10 cellular contexts compared by ENCODE assay signal in the genomic region with DNA sequence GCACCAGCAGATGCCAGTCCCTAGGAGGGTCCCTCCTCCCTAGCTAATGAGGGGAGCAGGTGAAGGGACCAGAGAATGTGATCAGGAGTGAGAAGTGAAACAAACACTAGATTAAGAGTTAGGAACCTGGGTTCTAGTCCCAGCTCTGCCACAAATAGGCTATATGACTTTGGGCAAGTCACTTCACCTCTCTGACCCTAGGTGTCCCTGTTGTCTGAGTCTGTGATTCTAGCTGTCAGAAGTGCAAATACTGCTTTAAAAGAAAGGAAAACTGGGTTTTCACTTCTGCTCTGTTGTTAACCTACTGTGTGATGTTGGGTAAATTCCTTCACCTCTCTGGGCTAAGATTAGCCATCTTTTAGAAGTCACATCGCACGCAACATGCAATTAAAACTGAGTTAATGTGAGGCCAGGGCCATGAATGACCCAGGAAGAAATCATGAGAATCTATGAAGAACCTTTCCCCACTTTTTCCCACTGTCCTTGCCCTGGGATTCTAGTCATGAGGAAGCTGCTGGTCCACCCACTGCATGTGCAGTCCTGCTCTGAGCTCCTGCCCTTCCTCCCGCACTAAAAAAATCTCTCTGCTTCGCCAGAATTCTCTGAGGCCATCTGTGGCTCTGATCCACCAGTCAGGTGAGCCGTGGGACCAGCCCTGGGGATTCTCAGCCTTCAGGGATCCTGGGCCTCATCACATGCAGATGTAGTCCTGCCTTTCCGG.
A peak's percentile ranks its signal among the peaks of the same experiment; 100 is the strongest.
DNase-seq lines count a peak whose midpoint lies in the region; ATAC-seq and TF ChIP-seq lines count a peak whose summit lies in the region.
"Had no signal": no experiment of that assay in that cellular context is flagged by ENCODE, and none has a peak within 500 bp of the region (broad histone marks: within the 10 kb centered on the region; RNA-seq: fewer than 3 reads in every experiment).

No MANE protein-coding gene starts in this region.

- no peaks in the 10 kb centered on the region for H3K36me3 ChIP-seq in HEK293 (ENCODE audit: control insufficient read depth in 2 of 2, insufficient read depth in 1 of 2, low read length in 2 of 2)
- H3K36me3 ChIP-seq: prostate gland, tibial nerve had no signal

- H3K27me3 ChIP-seq in CD4-positive, alpha-beta T cell (ENCODE audit: control insufficient read depth, insufficient read depth, low read length): no peaks in the 10 kb centered on the region
- H3K27me3 ChIP-seq: tibial nerve had no signal

- CTCF ChIA-PET in CD4-positive, alpha-beta T cell (lab: Charles Lee): interaction anchor here (0.6 to 3.4 kb wide), 9 partner anchors 12 to 197 kb away, joined by 3 to 70 read pairs (median 3); no protein-coding TSS in a partner anchor
- CTCF ChIA-PET in HEK293 (lab: Yijun Ruan, JAX): interaction anchor here (1.0 to 1.7 kb wide), 4 partner anchors 53 to 186 kb away, joined by 3 to 7 read pairs (median 3); no protein-coding TSS in a partner anchor

- POLR2A ChIA-PET in CD4-positive, alpha-beta T cell (lab: Charles Lee): interaction anchor here (1.8 kb wide), 1 partner anchor 186 kb away, joined by 7 read pairs; no protein-coding TSS in a partner anchor
- POLR2A ChIA-PET in HEK293 (lab: Yijun Ruan, JAX): no interaction called here

- H3K36me3 Mint-ChIP-seq in CD4-positive, alpha-beta T cell (ENCODE audit: low read depth): no peaks in the 10 kb centered on the region
- H3K36me3 Mint-ChIP-seq in activated T-helper 2 cell treated with anti-CD3 and anti-CD28 coated beads, Interferon-gamma antibody, Interleukin-2, Interleukin-4, amounts not matched to agents 10 μg/mL and 5 μg/mL and 100 μg/mL, durations not matched to agents 14 hours and 24 hours and 36 hours (ENCODE audit: low read depth): no peaks in the 10 kb centered on the region

- no peaks in the 10 kb centered on the region for H3K4me1 ChIP-seq in HEK293 (ENCODE audit: control insufficient read depth, insufficient read depth, low read length)
- H3K4me1 ChIP-seq: prostate gland had no signal

- no peaks in the 10 kb centered on the region for H3K9me3 ChIP-seq in CD4-positive, alpha-beta T cell (ENCODE audit: control insufficient read depth, low read length)
- H3K9me3 ChIP-seq in HEK293 (ENCODE audit: control insufficient read depth, insufficient read depth, low read depth, low read length): no peaks in the 10 kb centered on the region
- H3K9me3 ChIP-seq: prostate gland, tibial nerve had no signal

- intact Hi-C loops in CD4-positive, alpha-beta T cell (cut with DNase I, micrococcal nuclease): loop anchor here (1.0 to 10.0 kb wide), 3 partner anchors 186 to 1040 kb away; no protein-coding TSS in a partner anchor
- intact Hi-C loops in activated T-helper 2 cell treated with anti-CD3 and anti-CD28 coated beads, Interferon-gamma antibody, Interleukin-2, Interleukin-4, amounts not matched to agents 10 μg/mL and 5 μg/mL and 100 μg/mL, durations not matched to agents 14 hours and 24 hours and 36 hours (cut with micrococcal nuclease): loop anchor here (1.0 to 2.0 kb wide), 2 partner anchors 76 to 186 kb away; no protein-coding TSS in a partner anchor

- H3K27ac ChIP-seq in CD4-positive, alpha-beta T cell (ENCODE audit: low read depth, low read length): no peak overlapping the region
- no peak overlapping the region for H3K27ac ChIP-seq in HEK293 (ENCODE audit: extremely low read depth, low read depth, low read length)
- H3K27ac ChIP-seq: prostate gland, tibial nerve had no signal

- H3K4me3 Mint-ChIP-seq in CD4-positive, alpha-beta T cell: no peak overlapping the region
- H3K4me3 Mint-ChIP-seq in activated T-helper 2 cell treated with anti-CD3 and anti-CD28 coated beads, Interferon-gamma antibody, Interleukin-2, Interleukin-4, amounts not matched to agents 10 μg/mL and 5 μg/mL and 100 μg/mL, durations not matched to agents 14 hours and 24 hours and 36 hours (ENCODE audit: low read depth): no peak overlapping the region

- TF ChIP-seq CTCF in CD4-positive, alpha-beta T cell (IDR thresholded peaks at IDR 0.05): peak; percentile 63
- TF ChIP-seq CTCF in HEK293 (tag by site-specific recombination; IDR thresholded peaks at IDR 0.05): 0 out of 2 replicates have a peak, but pooled peaks have one; percentile 38

- no peak overlapping the region for H3K27ac Mint-ChIP-seq in CD4-positive, alpha-beta T cell
- H3K27ac Mint-ChIP-seq in activated T-helper 2 cell treated with anti-CD3 and anti-CD28 coated beads, Interferon-gamma antibody, Interleukin-2, Interleukin-4, amounts not matched to agents 10 μg/mL and 5 μg/mL and 100 μg/mL, durations not matched to agents 14 hours and 24 hours and 36 hours: no peak overlapping the region

- peak in 1 of 10 experiments; percentile 11 for DNase-seq in CD4-positive, alpha-beta T cell
- peak; percentile 27 for DNase-seq in activated CD8-positive, alpha-beta memory T cell treated with anti-CD3 and anti-CD28 coated beads, Interleukin-2, amount 50 U/mL, for 4 hours
- no peak for DNase-seq in left lobe of liver (ENCODE audit: low spot score)
- DNase-seq in NCI-H69 (lab: John Stamatoyannopoulos, UW): no peak
- DNase-seq in cerebellar nuclear complex (lab: John Stamatoyannopoulos, UW): no peak
- no peak for DNase-seq in activated T-helper 2 cell treated with anti-CD3 and anti-CD28 coated beads, Interferon-gamma antibody, Interleukin-2, Interleukin-4, amounts not matched to agents 10 μg/mL and 5 μg/mL and 100 μg/mL, durations not matched to agents 14 hours and 24 hours and 36 hours (ENCODE audit: low spot score)

- no peak overlapping the region for H3K4me3 ChIP-seq in HEK293 (ENCODE audit: low read depth, low read length)
- H3K4me3 ChIP-seq: prostate gland, tibial nerve had no signal

- H3K9me3 Mint-ChIP-seq in CD4-positive, alpha-beta T cell: no peaks in the 10 kb centered on the region
- no peaks in the 10 kb centered on the region for H3K9me3 Mint-ChIP-seq in activated T-helper 2 cell treated with anti-CD3 and anti-CD28 coated beads, Interferon-gamma antibody, Interleukin-2, Interleukin-4, amounts not matched to agents 10 μg/mL and 5 μg/mL and 100 μg/mL, durations not matched to agents 14 hours and 24 hours and 36 hours

- no peak for ATAC-seq in CD4-positive, alpha-beta T cell (ENCODE audit: poor library complexity)
- peak; percentile 72 for ATAC-seq in left lobe of liver
- no peak for ATAC-seq in GM21529 (IDR thresholded peaks at IDR 0.05; ENCODE audit: unreplicated experiment)

- H3K27me3 Mint-ChIP-seq in CD4-positive, alpha-beta T cell: peaks cover 1% of the 10 kb centered on the region
- peaks cover 18% of the 10 kb centered on the region for H3K27me3 Mint-ChIP-seq in activated T-helper 2 cell treated with anti-CD3 and anti-CD28 coated beads, Interferon-gamma antibody, Interleukin-2, Interleukin-4, amounts not matched to agents 10 μg/mL and 5 μg/mL and 100 μg/mL, durations not matched to agents 14 hours and 24 hours and 36 hours (ENCODE audit: low read depth)

- peaks cover 4% of the 10 kb centered on the region for H3K4me1 Mint-ChIP-seq in CD4-positive, alpha-beta T cell (ENCODE audit: low read depth)
- peaks cover 20% of the 10 kb centered on the region for H3K4me1 Mint-ChIP-seq in activated T-helper 2 cell treated with anti-CD3 and anti-CD28 coated beads, Interferon-gamma antibody, Interleukin-2, Interleukin-4, amounts not matched to agents 10 μg/mL and 5 μg/mL and 100 μg/mL, durations not matched to agents 14 hours and 24 hours and 36 hours (ENCODE audit: low read depth)

TF ChIP-seq in HEK293, 187 proteins besides CTCF, POLR2A, EP300 and RAD21:
- TF ChIP-seq ZNF19 (tag by site-specific recombination; IDR thresholded peaks at IDR 0.05; ENCODE audit: low read depth): no peak
- TF ChIP-seq ZNF768 (tag by site-specific recombination; IDR thresholded peaks at IDR 0.05): 0 out of 2 replicates have a peak, but pooled peaks have one; percentile 39
